In the genomic region with DNA sequence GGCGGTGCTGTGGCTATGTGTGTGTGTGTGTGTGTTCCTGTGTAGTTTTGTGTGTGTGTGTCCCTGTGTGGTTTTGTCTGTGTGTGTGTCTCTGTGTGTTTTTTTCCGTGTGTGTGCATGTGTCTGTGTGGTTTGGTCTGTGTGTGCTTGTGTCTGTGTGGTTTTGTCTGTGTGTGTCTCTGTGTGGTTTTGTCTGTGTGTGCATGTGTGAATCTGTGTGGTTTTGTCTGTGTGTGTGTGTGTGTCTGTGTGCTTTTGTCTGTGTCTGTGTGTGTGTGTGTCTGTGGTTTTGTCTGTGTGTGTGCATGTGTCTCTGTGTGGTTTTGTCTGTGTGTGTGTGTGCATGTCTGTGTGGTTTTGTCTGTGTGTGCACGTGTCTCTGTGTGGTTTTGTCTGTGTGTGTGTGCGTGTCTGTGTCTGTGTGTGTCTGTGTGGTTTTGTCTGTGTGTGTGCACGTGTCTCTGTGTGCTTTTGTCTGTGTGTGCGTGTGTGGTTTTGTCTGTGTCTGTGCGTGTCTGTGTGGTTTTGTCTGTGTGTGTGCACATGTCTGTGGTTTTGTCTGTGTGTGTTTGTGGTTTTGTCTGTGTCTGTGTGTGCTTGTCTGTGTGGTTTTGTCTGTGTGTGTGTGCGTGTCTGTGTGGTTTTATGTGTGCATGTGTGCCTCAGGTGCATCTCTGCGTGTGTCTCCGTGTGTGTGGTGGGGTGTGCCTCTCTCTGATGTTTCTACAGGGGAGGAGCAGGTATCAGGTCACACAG, we compare ENCODE assay signal across 17 cellular contexts.
DNase-seq lines count a peak whose midpoint lies in the region; ATAC-seq and TF ChIP-seq lines count a peak whose summit lies in the region.
"Had no signal": no experiment of that assay in that cellular context is flagged by ENCODE, and none has a peak within 500 bp of the region (broad histone marks: within the 10 kb centered on the region; RNA-seq: fewer than 3 reads in every experiment).

No MANE protein-coding gene starts in this region.

- H3K4me3 ChIP-seq in BLaER1 treated with 17β-estradiol and CSF1 and Interleukin-3, amounts not matched to agents 10 nM and 100 nM, result no peak overlapping the region
- H3K4me3 ChIP-seq in Jurkat, Clone E6-1 (ENCODE audit: low read length), result no peak overlapping the region
- H3K4me3 ChIP-seq: PC-9 had no signal

- ATAC-seq in central memory CD8-positive, alpha-beta T cell (replicated peaks; ENCODE audit: extremely low read depth, poor library complexity, severe bottlenecking), result peak; percentile 11
- peak; percentile 28 to 51 for ATAC-seq in naive thymus-derived CD8-positive, alpha-beta T cell
- ATAC-seq in HG03108 (IDR thresholded peaks at IDR 0.05; ENCODE audit: unreplicated experiment), result no peak
- ATAC-seq in SK-N-SH treated with all-trans-retinoic acid at 6 μM for 48 hours, result no peak

- H4K20me1 ChIP-seq in BLaER1 treated with 17β-estradiol and CSF1 and Interleukin-3, amounts not matched to agents 10 nM and 100 nM, result peaks cover 0 to 25% (median 0%) of the 10 kb centered on the region in 11 experiments; a peak in 4 of 22 replicates

- H3K27me3 Mint-ChIP-seq in central memory CD8-positive, alpha-beta T cell, result peaks cover 9% of the 10 kb centered on the region
- no peaks in the 10 kb centered on the region for H3K27me3 Mint-ChIP-seq in naive thymus-derived CD8-positive, alpha-beta T cell

- H3K36me3 ChIP-seq in BLaER1 treated with 17β-estradiol and CSF1 and Interleukin-3, amounts not matched to agents 10 nM and 100 nM, result no peaks in the 10 kb centered on the region

- peak; percentile 36 for DNase-seq in Jurkat, Clone E6-1 (ENCODE audit: low read depth, low spot score)
- DNase-seq in central memory CD8-positive, alpha-beta T cell (ENCODE audit: low spot score in 2 of 2), result no peak
- DNase-seq in naive thymus-derived CD8-positive, alpha-beta T cell, result peak in 2 of 10 donors; percentile 14 to 27
- no peak for DNase-seq in activated CD4-positive, alpha-beta T cell treated with anti-CD3 and anti-CD28 coated beads for 4 hours
- DNase-seq in stimulated activated CD4-positive, alpha-beta T cell treated with anti-CD3 and anti-CD28 coated beads, Interleukin-2, amount 100 ng/mL, for 48 hours, result no peak
- DNase-seq: 8988T, Calu3, NCI-H187, NCI-H226, PC-9, SIG-M5 had no signal

- H3K9me3 Mint-ChIP-seq in central memory CD8-positive, alpha-beta T cell, result no peaks in the 10 kb centered on the region
- H3K9me3 Mint-ChIP-seq in naive thymus-derived CD8-positive, alpha-beta T cell, result no peaks in the 10 kb centered on the region
- H3K9me3 Mint-ChIP-seq: CD4-positive, alpha-beta memory T cell had no signal

- H3K9ac ChIP-seq in BLaER1 treated with 17β-estradiol and CSF1 and Interleukin-3, amounts not matched to agents 10 nM and 100 nM, result no peak overlapping the region; a peak in 1 of 22 replicates

- H3K27ac ChIP-seq in BLaER1 treated with 17β-estradiol and CSF1 and Interleukin-3, amounts not matched to agents 10 nM and 100 nM, result no peak overlapping the region
- H3K27ac ChIP-seq: PC-9, RWPE1 had no signal

- H3K27me3 ChIP-seq in BLaER1 treated with 17β-estradiol and CSF1 and Interleukin-3, amounts not matched to agents 10 nM and 100 nM, result peaks cover 0 to 17% (median 3%) of the 10 kb centered on the region in 11 experiments; a peak in 5 of 22 replicates

- H3K4me1 ChIP-seq in BLaER1 treated with 17β-estradiol and CSF1 and Interleukin-3, amounts not matched to agents 10 nM and 100 nM, result peaks cover 32 to 49% (median 42%) of the 10 kb centered on the region in 10 experiments

- H3K4me1 Mint-ChIP-seq in central memory CD8-positive, alpha-beta T cell, result peaks cover 5% of the 10 kb centered on the region
- H3K4me1 Mint-ChIP-seq in naive thymus-derived CD8-positive, alpha-beta T cell, result peaks cover 6 to 17% (median 10%) of the 10 kb centered on the region in 4 donors

- H3K4me2 ChIP-seq in BLaER1 treated with 17β-estradiol and CSF1 and Interleukin-3, amounts not matched to agents 10 nM and 100 nM, result peak overlapping the region; percentile 52 to 93 (median 81); a peak in 21 of 22 replicates
- H3K4me2 ChIP-seq: PC-9 had no signal

- H3K4me3 Mint-ChIP-seq in central memory CD8-positive, alpha-beta T cell, result no peak overlapping the region
- no peak overlapping the region for H3K4me3 Mint-ChIP-seq in naive thymus-derived CD8-positive, alpha-beta T cell
- H3K4me3 Mint-ChIP-seq: B cell; CD4-positive, alpha-beta memory T cell had no signal

- H3K36me3 Mint-ChIP-seq in central memory CD8-positive, alpha-beta T cell (ENCODE audit: insufficient read depth), result no peaks in the 10 kb centered on the region
- no peaks in the 10 kb centered on the region for H3K36me3 Mint-ChIP-seq in naive thymus-derived CD8-positive, alpha-beta T cell
- H3K36me3 Mint-ChIP-seq: CD4-positive, alpha-beta memory T cell had no signal

- no peak overlapping the region for H3K27ac Mint-ChIP-seq in central memory CD8-positive, alpha-beta T cell (ENCODE audit: low read depth)
- H3K27ac Mint-ChIP-seq in naive thymus-derived CD8-positive, alpha-beta T cell, result no peak overlapping the region
- H3K27ac Mint-ChIP-seq: B cell; CD4-positive, alpha-beta memory T cell had no signal

- no peaks in the 10 kb centered on the region; a peak in 1 of 22 replicates for H3K9me3 ChIP-seq in BLaER1 treated with 17β-estradiol and CSF1 and Interleukin-3, amounts not matched to agents 10 nM and 100 nM (replicated peaks in 1 of 11)

- POLR2A ChIA-PET in naive thymus-derived CD8-positive, alpha-beta T cell (lab: Charles Lee), result interaction anchor here (0.7 kb wide), 1 partner anchor 23 kb away, joined by 3 read pairs; no protein-coding TSS in a partner anchor

TF ChIP-seq in SK-N-SH treated with all-trans-retinoic acid at 6 μM for 48 hours, 23 proteins besides CTCF, POLR2A, EP300 and RAD21:
- TF ChIP-seq ZNF70 (CRISPR knock-in tag; IDR thresholded peaks at IDR 0.05) (no peak), OSR1 (CRISPR knock-in tag; IDR thresholded peaks at IDR 0.05) (no peak), ZFP30 (CRISPR knock-in tag; IDR thresholded peaks at IDR 0.05) (no peak)
- TF ChIP-seq, protein P1, sequence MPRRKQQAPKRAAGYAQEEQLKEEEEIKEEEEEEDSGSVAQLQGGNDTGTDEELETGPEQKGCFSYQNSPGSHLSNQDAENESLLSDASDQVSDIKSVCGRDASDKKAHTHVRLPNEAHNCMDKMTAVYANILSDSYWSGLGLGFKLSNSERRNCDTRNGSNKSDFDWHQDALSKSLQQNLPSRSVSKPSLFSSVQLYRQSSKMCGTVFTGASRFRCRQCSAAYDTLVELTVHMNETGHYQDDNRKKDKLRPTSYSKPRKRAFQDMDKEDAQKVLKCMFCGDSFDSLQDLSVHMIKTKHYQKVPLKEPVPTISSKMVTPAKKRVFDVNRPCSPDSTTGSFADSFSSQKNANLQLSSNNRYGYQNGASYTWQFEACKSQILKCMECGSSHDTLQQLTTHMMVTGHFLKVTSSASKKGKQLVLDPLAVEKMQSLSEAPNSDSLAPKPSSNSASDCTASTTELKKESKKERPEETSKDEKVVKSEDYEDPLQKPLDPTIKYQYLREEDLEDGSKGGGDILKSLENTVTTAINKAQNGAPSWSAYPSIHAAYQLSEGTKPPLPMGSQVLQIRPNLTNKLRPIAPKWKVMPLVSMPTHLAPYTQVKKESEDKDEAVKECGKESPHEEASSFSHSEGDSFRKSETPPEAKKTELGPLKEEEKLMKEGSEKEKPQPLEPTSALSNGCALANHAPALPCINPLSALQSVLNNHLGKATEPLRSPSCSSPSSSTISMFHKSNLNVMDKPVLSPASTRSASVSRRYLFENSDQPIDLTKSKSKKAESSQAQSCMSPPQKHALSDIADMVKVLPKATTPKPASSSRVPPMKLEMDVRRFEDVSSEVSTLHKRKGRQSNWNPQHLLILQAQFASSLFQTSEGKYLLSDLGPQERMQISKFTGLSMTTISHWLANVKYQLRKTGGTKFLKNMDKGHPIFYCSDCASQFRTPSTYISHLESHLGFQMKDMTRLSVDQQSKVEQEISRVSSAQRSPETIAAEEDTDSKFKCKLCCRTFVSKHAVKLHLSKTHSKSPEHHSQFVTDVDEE (CRISPR knock-in tag; IDR thresholded peaks at IDR 0.05), result no peak

Comparison
In these comparisons a context has a peak if more than half of its experiments do, and no peak if none do; other contexts are left out.
1. ATAC-seq: peak in central memory CD8-positive, alpha-beta T cell (single experiment) and naive thymus-derived CD8-positive, alpha-beta T cell (2 of 2); none in HG03108 (single experiment) and SK-N-SH treated with all-trans-retinoic acid at 6 μM for 48 hours (single experiment).